1 cellular context compared by ENCODE assay signal in genomic region chr17:74752415-74752814, GRCh38.
TF ChIP-seq lines count a peak whose summit lies in the region.

No MANE protein-coding gene starts in this region.

TF ChIP-seq in SK-N-SH, 30 proteins besides CTCF, POLR2A, EP300 and RAD21 (continued from another document):
- TF ChIP-seq EZH2phosphoT487 (IDR thresholded peaks at IDR 0.05; ENCODE audit: borderline replicate concordance, low read depth) (no peak), RCOR1 (IDR thresholded peaks at IDR 0.05; ENCODE audit: low read length) (no peak), TAF1 (IDR thresholded peaks at IDR 0.05; ENCODE audit: borderline replicate concordance, low read depth, low read length) (no peak), POLR2AphosphoS5 (IDR thresholded peaks at IDR 0.05; ENCODE audit: low read depth, low read length) (no peak), FOXJ3 (CRISPR knock-in tag; IDR thresholded peaks at IDR 0.05) (no peak), SMC3 (IDR thresholded peaks at IDR 0.05; ENCODE audit: low read depth, low read length) (no peak), GATA2 (CRISPR knock-in tag; IDR thresholded peaks at IDR 0.05) (no peak), CHD2 (IDR thresholded peaks at IDR 0.05; ENCODE audit: low read length, partially characterized antibody) (no peak), MXI1 (IDR thresholded peaks at IDR 0.05; ENCODE audit: low read depth, low read length) (no peak), ELF1 (IDR thresholded peaks at IDR 0.05) (no peak), SIN3A (IDR thresholded peaks at IDR 0.05; ENCODE audit: borderline replicate concordance, low read depth, low read length) (no peak), NFIC (IDR thresholded peaks at IDR 0.05; ENCODE audit: borderline replicate concordance) (no peak)
